In the genomic region with DNA sequence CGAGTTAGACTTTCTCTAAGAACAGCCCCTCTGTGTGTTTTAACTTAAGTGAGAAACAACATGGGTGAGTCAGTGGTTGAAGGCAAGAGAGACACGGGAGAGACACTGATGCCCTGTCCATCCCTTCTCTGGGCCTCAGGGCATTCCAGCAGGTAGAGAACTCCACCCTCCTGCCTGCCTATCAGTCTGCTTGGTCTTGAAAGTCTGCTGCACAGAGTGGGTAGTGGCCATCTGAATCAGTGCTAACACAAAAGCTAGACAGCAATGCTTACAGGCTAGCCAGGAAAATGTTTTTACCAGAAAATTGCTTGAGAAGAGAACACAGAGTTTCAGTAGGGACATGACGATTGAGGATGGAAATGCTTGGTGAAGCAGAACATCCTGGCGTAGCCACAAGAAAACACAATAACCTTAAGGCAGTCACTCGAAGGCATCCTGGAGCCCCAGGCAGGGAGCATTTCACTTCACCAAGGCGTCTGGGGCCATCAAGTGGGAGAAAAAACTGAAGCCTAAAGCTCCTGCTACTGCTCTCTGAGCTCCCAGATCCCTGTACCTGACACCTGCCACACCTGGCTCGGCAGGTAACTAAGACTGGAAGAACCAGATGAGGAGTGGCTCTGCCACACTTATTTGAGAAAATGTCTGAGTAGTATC, we compare ENCODE assay signal across 8 cellular contexts.
DNase-seq lines count a peak whose midpoint lies in the region; ATAC-seq and TF ChIP-seq lines count a peak whose summit lies in the region.

No MANE protein-coding gene starts in this region.

- peak overlapping the region; percentile 57 for H3K27ac ChIP-seq in RWPE2 (ENCODE audit: poor library complexity, severe bottlenecking)
- peak overlapping the region; percentile 91 for H3K27ac ChIP-seq in epithelial cell of prostate
- H3K27ac ChIP-seq in rectal smooth muscle tissue (ENCODE audit: low read depth, low read length): peak overlapping the region; percentile 99

- H3K36me3 ChIP-seq in RWPE2 (ENCODE audit: low read depth) (no peaks in the 10 kb centered on the region), rectal smooth muscle tissue (ENCODE audit: control insufficient read depth, insufficient read depth, low read length) (no peaks in the 10 kb centered on the region)

- ATAC-seq in RWPE2 (ENCODE audit: low read depth) (no peak), HG02840 (IDR thresholded peaks at IDR 0.05; ENCODE audit: low FRiP score, unreplicated experiment) (no peak), HG02973 (IDR thresholded peaks at IDR 0.05; ENCODE audit: unreplicated experiment) (no peak)

- H3K27me3 ChIP-seq in RWPE2 (ENCODE audit: insufficient read depth, poor library complexity, severe bottlenecking): no peaks in the 10 kb centered on the region
- H3K27me3 ChIP-seq in rectal smooth muscle tissue (ENCODE audit: control insufficient read depth, insufficient read depth, low read length): no peaks in the 10 kb centered on the region

- H3K4me3 ChIP-seq in RWPE2 (ENCODE audit: severe bottlenecking) (no peak overlapping the region), rectal smooth muscle tissue (ENCODE audit: low read length) (peak overlapping the region; percentile 51)

- H3K9ac ChIP-seq in rectal smooth muscle tissue (ENCODE audit: low read length): peak overlapping the region; percentile 32

- H3K9me3 ChIP-seq in RWPE2 (ENCODE audit: severe bottlenecking): no peaks in the 10 kb centered on the region

- H3K4me1 ChIP-seq in RWPE2 (ENCODE audit: insufficient read depth, poor library complexity, severe bottlenecking): peaks cover 17% of the 10 kb centered on the region
- H3K4me1 ChIP-seq in rectal smooth muscle tissue (ENCODE audit: control insufficient read depth, insufficient read depth, low read length): peaks cover 61% of the 10 kb centered on the region

- peak; percentile 31 for DNase-seq in DMS53 treated with DMSO at 0.1 percent for 48 hours (lab: John Stamatoyannopoulos, UW; ENCODE audit: unreplicated experiment)
- no peak for DNase-seq in RWPE2 (ENCODE audit: low spot score)
- no peak for DNase-seq in epithelial cell of prostate (ENCODE audit: low read depth, low spot score)
- DNase-seq in NCI-H446 treated with DMSO at 0.1 percent for 48 hours (lab: John Stamatoyannopoulos, UW): no peak
- DNase-seq in T-helper 9 cell: no peak

- TF ChIP-seq CTCF in RWPE2 (IDR thresholded peaks at IDR 0.05; ENCODE audit: poor library complexity, severe bottlenecking): no peak
